ENCODE assay signal across 13 cellular contexts in genomic region chr7:54802841-54803240, GRCh38. TPM values are rescaled to one million over a fixed set of nuclear protein-coding genes. Genes with fewer than 3 reads are reported as not detected.
DNase-seq lines count a peak whose midpoint lies in the region; ATAC-seq and TF ChIP-seq lines count a peak whose summit lies in the region.
"Had no signal": no experiment of that assay in that cellular context is flagged by ENCODE, and none has a peak within 500 bp of the region (broad histone marks: within the 10 kb centered on the region; RNA-seq: fewer than 3 reads in every experiment).

No MANE protein-coding gene starts in this region.

- no peak overlapping the region for H3K4me3 Mint-ChIP-seq in activated T-cell treated with anti-CD3 and anti-CD28 coated beads, Interleukin-2, amount 50 U/mL, for 72 hours
- no peak overlapping the region for H3K4me3 Mint-ChIP-seq in activated T-cell treated with anti-CD3 and anti-CD28 coated beads, Interleukin-2, amount 50 U/mL, for 4 hours

- no peak for TF ChIP-seq CTCF in foreskin keratinocyte (conservative IDR thresholded peaks at IDR 0.05)

- no peak overlapping the region for H3K27ac Mint-ChIP-seq in activated T-cell treated with anti-CD3 and anti-CD28 coated beads, Interleukin-2, amount 50 U/mL, for 72 hours

- H3K36me3 Mint-ChIP-seq in activated T-cell treated with anti-CD3 and anti-CD28 coated beads, Interleukin-2, amount 50 U/mL, for 72 hours (ENCODE audit: insufficient read depth in 2 of 2) = no peaks in the 10 kb centered on the region
- no peaks in the 10 kb centered on the region for H3K36me3 Mint-ChIP-seq in activated T-cell treated with anti-CD3 and anti-CD28 coated beads, Interleukin-2, amount 50 U/mL, for 4 hours (ENCODE audit: insufficient read depth)

- ATAC-seq in activated T-cell treated with anti-CD3 and anti-CD28 coated beads, Interleukin-2, amount 50 U/mL, for 72 hours (replicated peaks in 1 of 2) = peak; percentile 81 to 99
- ATAC-seq in activated T-cell treated with anti-CD3 and anti-CD28 coated beads, Interleukin-2, amount 50 U/mL, for 4 hours = no peak
- ATAC-seq in GM21825 (IDR thresholded peaks at IDR 0.05; ENCODE audit: unreplicated experiment) (peak; percentile 54), foreskin keratinocyte (peak; percentile 97), HG03045 (IDR thresholded peaks at IDR 0.05; ENCODE audit: unreplicated experiment) (no peak)

- H3K27ac ChIP-seq in foreskin keratinocyte = no peak overlapping the region
- H3K27ac ChIP-seq: neutrophil, vagina had no signal

- peak; percentile 40 to 60 for DNase-seq in activated T-cell treated with anti-CD3 and anti-CD28 coated beads, Interleukin-2, amount 50 U/mL, for 72 hours
- DNase-seq in activated T-cell treated with anti-CD3 and anti-CD28 coated beads, Interleukin-2, amount 50 U/mL, for 4 hours = no peak
- DNase-seq in M059J (ENCODE audit: low read depth) = peak; percentile 42
- peak; percentile 54 to 83 for DNase-seq in foreskin keratinocyte
- DNase-seq in NCI-H524 treated with DMSO at 0.1 percent for 48 hours (lab: John Stamatoyannopoulos, UW) = no peak
- DNase-seq in inferior parietal cortex (ENCODE audit: extremely low spot score) = no peak
- DNase-seq: ACHN, amygdala, DMS 273 treated with DMSO at 0.1 percent for 48 hours had no signal

- H3K27me3 Mint-ChIP-seq in activated T-cell treated with anti-CD3 and anti-CD28 coated beads, Interleukin-2, amount 50 U/mL, for 72 hours (ENCODE audit: low read depth) = peaks cover 7% of the 10 kb centered on the region
- H3K27me3 Mint-ChIP-seq in activated T-cell treated with anti-CD3 and anti-CD28 coated beads, Interleukin-2, amount 50 U/mL, for 4 hours (ENCODE audit: low read depth) = peaks cover 5% of the 10 kb centered on the region

- H3K4me1 ChIP-seq in foreskin keratinocyte = peaks cover 4% of the 10 kb centered on the region

- H3K9me3 Mint-ChIP-seq in activated T-cell treated with anti-CD3 and anti-CD28 coated beads, Interleukin-2, amount 50 U/mL, for 72 hours = no peaks in the 10 kb centered on the region
- no peaks in the 10 kb centered on the region for H3K9me3 Mint-ChIP-seq in activated T-cell treated with anti-CD3 and anti-CD28 coated beads, Interleukin-2, amount 50 U/mL, for 4 hours

- H3K27me3 ChIP-seq in foreskin keratinocyte = no peaks in the 10 kb centered on the region
- H3K27me3 ChIP-seq: neutrophil, vagina had no signal

- H3K4me1 Mint-ChIP-seq in activated T-cell treated with anti-CD3 and anti-CD28 coated beads, Interleukin-2, amount 50 U/mL, for 72 hours (ENCODE audit: low read depth) = peaks cover 7% of the 10 kb centered on the region
- no peaks in the 10 kb centered on the region for H3K4me1 Mint-ChIP-seq in activated T-cell treated with anti-CD3 and anti-CD28 coated beads, Interleukin-2, amount 50 U/mL, for 4 hours (ENCODE audit: low read depth)

RNA-seq across cellular contexts. Expression of gene SEC61G, which starts 43.8 kb away (rescaled TPM):
- 100 to 1,000 TPM in 1 of 2 donors, 10 to 100 TPM in 1; 78.3 to 123 TPM for total RNA-seq in activated T-cell treated with anti-CD3 and anti-CD28 coated beads, Interleukin-2, amount 50 U/mL, for 72 hours
- total RNA-seq in activated T-cell treated with anti-CD3 and anti-CD28 coated beads, Interleukin-2, amount 50 U/mL, for 4 hours = 100 to 1,000 TPM; 187 to 194 (median 191) TPM
- 916 and 1,395 TPM in 2 replicates for total RNA-seq in M059J (2014; rRNA removed; shearing (Covaris generic))
- total RNA-seq in foreskin keratinocyte = 212 and 248 TPM in 2 replicates
- 415 and 457 TPM in 2 replicates for polyA plus RNA-seq in foreskin keratinocyte

Comparison
In these comparisons a context has a peak if more than half of its experiments do, and no peak if none do; other contexts are left out.
1. ATAC-seq: peak in activated T-cell treated with anti-CD3 and anti-CD28 coated beads, Interleukin-2, amount 50 U/mL, for 72 hours (2 of 2), GM21825 (single experiment) and foreskin keratinocyte (single experiment); none in activated T-cell treated with anti-CD3 and anti-CD28 coated beads, Interleukin-2, amount 50 U/mL, for 4 hours (0 of 2) and HG03045 (single experiment).
2. DNase-seq: peak in activated T-cell treated with anti-CD3 and anti-CD28 coated beads, Interleukin-2, amount 50 U/mL, for 72 hours (2 of 2), M059J (single experiment) and foreskin keratinocyte (2 of 2); none in activated T-cell treated with anti-CD3 and anti-CD28 coated beads, Interleukin-2, amount 50 U/mL, for 4 hours (single experiment), NCI-H524 treated with DMSO at 0.1 percent for 48 hours (single experiment) and inferior parietal cortex (single experiment).